ENCODE assay signal across 13 cellular contexts in the genomic region with DNA sequence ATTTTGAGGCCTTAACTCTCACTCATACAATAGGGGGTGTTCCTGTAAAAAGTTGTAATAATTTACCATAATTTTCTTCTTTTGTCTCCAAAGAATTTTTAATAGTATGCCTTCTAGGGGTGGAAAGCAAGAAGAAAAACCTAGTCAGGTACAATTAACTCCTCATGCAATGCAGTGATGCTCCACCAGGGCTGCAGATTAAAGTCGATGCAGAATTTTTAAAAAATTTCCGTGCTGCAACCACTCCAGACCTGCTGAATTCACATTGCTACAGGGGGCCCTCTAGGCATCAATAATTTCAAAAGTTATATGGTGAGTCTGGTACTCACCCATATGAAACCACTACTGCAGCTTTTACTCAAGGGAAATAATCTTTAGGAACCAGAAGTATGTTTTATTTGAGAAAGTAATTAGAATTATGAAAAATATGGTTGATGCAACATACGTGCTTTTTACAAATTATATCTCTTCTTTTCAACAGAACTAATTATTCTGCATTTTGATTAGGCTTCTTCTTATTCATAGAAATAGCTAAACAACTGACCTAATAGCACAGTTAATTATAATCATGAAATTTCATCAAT.
DNase-seq lines count a peak whose midpoint lies in the region; ATAC-seq and TF ChIP-seq lines count a peak whose summit lies in the region.
"Had no signal": no experiment of that assay in that cellular context is flagged by ENCODE, and none has a peak within 500 bp of the region (broad histone marks: within the 10 kb centered on the region; RNA-seq: fewer than 3 reads in every experiment).

No MANE protein-coding gene starts in this region.

- no peak overlapping the region for H3K27ac Mint-ChIP-seq in activated naive CD8-positive, alpha-beta T cell treated with anti-CD3 and anti-CD28 coated beads for 36 hours
- H3K27ac Mint-ChIP-seq in T-helper 17 cell, result no peak overlapping the region
- H3K27ac Mint-ChIP-seq: natural killer cell treated with Interleukin-12 subunit alpha and Interleukin-12 subunit beta and Interleukin-15 and Interleukin-18, amount 100 ng/mL, for 72 hours had no signal

- H3K9me3 Mint-ChIP-seq in activated naive CD8-positive, alpha-beta T cell treated with anti-CD3 and anti-CD28 coated beads for 36 hours, result no peaks in the 10 kb centered on the region
- H3K9me3 Mint-ChIP-seq: natural killer cell treated with Interleukin-12 subunit alpha and Interleukin-12 subunit beta and Interleukin-15 and Interleukin-18, amount 100 ng/mL, for 72 hours had no signal

- H3K27me3 ChIP-seq in BE2C, result no peaks in the 10 kb centered on the region
- no peaks in the 10 kb centered on the region for H3K27me3 ChIP-seq in kidney epithelial cell (ENCODE audit: control insufficient read depth, insufficient read depth, low read length)
- H3K27me3 ChIP-seq: MG63, uterus had no signal

- no peak overlapping the region for H3K4me3 Mint-ChIP-seq in activated naive CD8-positive, alpha-beta T cell treated with anti-CD3 and anti-CD28 coated beads for 36 hours
- no peak overlapping the region for H3K4me3 Mint-ChIP-seq in T-helper 17 cell
- H3K4me3 Mint-ChIP-seq: natural killer cell treated with Interleukin-12 subunit alpha and Interleukin-12 subunit beta and Interleukin-15 and Interleukin-18, amount 100 ng/mL, for 72 hours had no signal

- no peaks in the 10 kb centered on the region for H3K36me3 ChIP-seq in BE2C
- H3K36me3 ChIP-seq in kidney epithelial cell (ENCODE audit: control insufficient read depth, insufficient read depth, low read length), result no peaks in the 10 kb centered on the region
- H3K36me3 ChIP-seq: MG63, uterus had no signal

- H3K36me3 Mint-ChIP-seq in activated naive CD8-positive, alpha-beta T cell treated with anti-CD3 and anti-CD28 coated beads for 36 hours, result no peaks in the 10 kb centered on the region
- H3K36me3 Mint-ChIP-seq in T-helper 17 cell (ENCODE audit: low read depth), result no peaks in the 10 kb centered on the region
- H3K36me3 Mint-ChIP-seq: natural killer cell treated with Interleukin-12 subunit alpha and Interleukin-12 subunit beta and Interleukin-15 and Interleukin-18, amount 100 ng/mL, for 72 hours had no signal

- DNase-seq in BE2C (no peak), kidney epithelial cell (ENCODE audit: low read depth) (no peak), DMS153 treated with DMSO at 0.1 percent for 48 hours (lab: John Stamatoyannopoulos, UW; ENCODE audit: unreplicated experiment) (no peak), T-helper 17 cell (no peak)
- DNase-seq in activated naive CD8-positive, alpha-beta T cell treated with anti-CD3 and anti-CD28 coated beads for 36 hours, result no peak
- DNase-seq in stimulated activated CD4-positive, alpha-beta T cell treated with anti-CD3 and anti-CD28 coated beads, Interleukin-2, amount 100 ng/mL, for 48 hours, result no peak
- DNase-seq: caudate nucleus, DMS79 treated with DMSO at 0.1 percent for 48 hours, MG63, uterus had no signal

- no peaks in the 10 kb centered on the region for H3K27me3 Mint-ChIP-seq in activated naive CD8-positive, alpha-beta T cell treated with anti-CD3 and anti-CD28 coated beads for 36 hours
- H3K27me3 Mint-ChIP-seq in T-helper 17 cell, result peaks cover 2% of the 10 kb centered on the region

- H3K9me3 ChIP-seq in BE2C, result no peaks in the 10 kb centered on the region
- no peaks in the 10 kb centered on the region for H3K9me3 ChIP-seq in T-helper 17 cell (ENCODE audit: control insufficient read depth, low read length, poor library complexity, severe bottlenecking)
- H3K9me3 ChIP-seq: MG63, uterus had no signal

- H3K4me1 Mint-ChIP-seq in activated naive CD8-positive, alpha-beta T cell treated with anti-CD3 and anti-CD28 coated beads for 36 hours, result no peaks in the 10 kb centered on the region
- peaks cover under 1% of the 10 kb centered on the region for H3K4me1 Mint-ChIP-seq in T-helper 17 cell

- peak; percentile 50 for ATAC-seq in HG03520 (IDR thresholded peaks at IDR 0.05; ENCODE audit: unreplicated experiment)
- ATAC-seq in T-helper 17 cell, result no peak

- H3K4me3 ChIP-seq in BE2C (ENCODE audit: low read depth, low read length), result no peak overlapping the region
- no peak overlapping the region for H3K4me3 ChIP-seq in WI38 (ENCODE audit: low read depth, low read length)
- no peak overlapping the region for H3K4me3 ChIP-seq in kidney epithelial cell (ENCODE audit: low read depth, low read length)
- H3K4me3 ChIP-seq: MG63, uterus had no signal

- TF ChIP-seq CTCF in BE2C (IDR thresholded peaks at IDR 0.05; ENCODE audit: low read depth, low read length) (peak; percentile 47), WI38 (IDR thresholded peaks at IDR 0.05; ENCODE audit: low read depth, low read length) (peak; percentile 29; the same call in 1 of the 2 replicates), kidney epithelial cell (IDR thresholded peaks at IDR 0.05; ENCODE audit: insufficient read depth, low read length, poor library complexity, severe bottlenecking) (peak; percentile 29)

- no peaks in the 10 kb centered on the region for H3K4me1 ChIP-seq in BE2C
- H3K4me1 ChIP-seq: uterus had no signal
